Comparison of ENCODE assay signal across 11 cellular contexts in the genomic region with DNA sequence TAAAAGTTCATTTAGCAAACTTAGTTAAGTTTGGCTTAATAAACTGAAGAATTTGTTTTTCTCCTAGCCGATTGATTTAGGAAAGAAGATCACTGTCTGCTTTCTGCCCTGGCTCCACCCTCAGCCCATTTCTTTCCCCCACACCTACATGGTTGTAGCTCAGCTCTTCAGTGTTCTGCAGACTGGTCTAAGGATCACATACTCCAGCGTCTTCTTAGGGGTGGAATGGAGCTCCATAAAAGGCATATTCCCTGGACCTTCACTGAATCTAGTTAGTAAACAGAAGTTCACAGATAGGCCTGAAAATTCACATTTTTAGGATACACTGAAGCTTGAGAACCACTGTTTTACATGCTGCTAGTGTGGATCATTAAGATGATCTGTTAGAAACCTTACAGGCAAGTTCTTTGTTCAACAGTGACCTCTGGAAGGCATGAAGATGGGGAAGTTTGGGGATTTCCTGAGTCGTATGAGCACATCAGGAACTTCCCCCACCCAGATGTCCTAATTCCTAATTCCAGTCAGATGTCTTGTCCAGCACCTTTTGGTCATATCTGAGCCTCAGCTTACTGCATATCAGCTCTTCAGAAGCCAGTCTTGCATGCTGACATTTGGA.
DNase-seq lines count a peak whose midpoint lies in the region; ATAC-seq and TF ChIP-seq lines count a peak whose summit lies in the region.
"Had no signal": no experiment of that assay in that cellular context is flagged by ENCODE, and none has a peak within 500 bp of the region (broad histone marks: within the 10 kb centered on the region; RNA-seq: fewer than 3 reads in every experiment).

No MANE protein-coding gene starts in this region.

- H3K9me3 Mint-ChIP-seq in nephron progenitor cell: no peaks in the 10 kb centered on the region
- H3K9me3 Mint-ChIP-seq: natural killer cell; T-helper 2 cell treated with Interferon-gamma antibody and Interleukin-4, amounts not matched to agents 5 μg/mL and 100 μg/mL, for 36 hours had no signal

- TF ChIP-seq CTCF in GM12865 (IDR thresholded peaks at IDR 0.05; ENCODE audit: insufficient read depth, low read depth, low read length, missing control alignments) (no peak), nephron progenitor cell (IDR thresholded peaks at IDR 0.05) (no peak)

- no peak overlapping the region for H3K27ac Mint-ChIP-seq in nephron progenitor cell
- H3K27ac Mint-ChIP-seq: natural killer cell; T-helper 2 cell treated with Interferon-gamma antibody and Interleukin-4, amounts not matched to agents 5 μg/mL and 100 μg/mL, for 36 hours had no signal

- H3K27me3 Mint-ChIP-seq in nephron progenitor cell (ENCODE audit: low read depth, poor library complexity): no peaks in the 10 kb centered on the region

- peaks cover 25% of the 10 kb centered on the region for H3K4me1 Mint-ChIP-seq in nephron progenitor cell
- H3K4me1 Mint-ChIP-seq: natural killer cell had no signal

- no peak overlapping the region for H3K4me3 Mint-ChIP-seq in nephron progenitor cell
- H3K4me3 Mint-ChIP-seq: natural killer cell; T-helper 2 cell treated with Interferon-gamma antibody and Interleukin-4, amounts not matched to agents 5 μg/mL and 100 μg/mL, for 36 hours had no signal

- H3K36me3 Mint-ChIP-seq in nephron progenitor cell (ENCODE audit: low read depth): no peaks in the 10 kb centered on the region
- H3K36me3 Mint-ChIP-seq: natural killer cell had no signal

- ATAC-seq in GM19438 (IDR thresholded peaks at IDR 0.05; ENCODE audit: low read depth, unreplicated experiment) (peak; percentile 53), HG03469 (IDR thresholded peaks at IDR 0.05; ENCODE audit: unreplicated experiment) (peak; percentile 30), GM21381 (IDR thresholded peaks at IDR 0.05; ENCODE audit: unreplicated experiment) (no peak)
- ATAC-seq: gastrocnemius medialis had no signal

- DNase-seq in GM12865 (ENCODE audit: low read depth) (peak; percentile 78), iris pigment epithelial cell (ENCODE audit: low read depth) (peak; percentile 73), amniotic stem cell (lab: John Stamatoyannopoulos, UW) (no peak), nephron progenitor cell (no peak)
- no peak for DNase-seq in activated CD4-positive, CD25-positive, alpha-beta regulatory T cell treated with anti-CD3 and anti-CD28 coated beads, Interleukin-2, amount 50 U/mL, for 72 hours
- DNase-seq: gastrocnemius medialis, natural killer cell had no signal

- H3K4me3 ChIP-seq in GM12865 (ENCODE audit: low read depth, low read length): peak overlapping the region; percentile 47
- H3K4me3 ChIP-seq: gastrocnemius medialis had no signal

Comparison
In these comparisons a context has a peak if more than half of its experiments do, and no peak if none do; other contexts are left out.
1. DNase-seq: peak in GM12865 (single experiment) and iris pigment epithelial cell (single experiment); none in activated CD4-positive, CD25-positive, alpha-beta regulatory T cell treated with anti-CD3 and anti-CD28 coated beads, Interleukin-2, amount 50 U/mL, for 72 hours (single experiment), amniotic stem cell (single experiment) and nephron progenitor cell (single experiment).